In the genomic region with DNA sequence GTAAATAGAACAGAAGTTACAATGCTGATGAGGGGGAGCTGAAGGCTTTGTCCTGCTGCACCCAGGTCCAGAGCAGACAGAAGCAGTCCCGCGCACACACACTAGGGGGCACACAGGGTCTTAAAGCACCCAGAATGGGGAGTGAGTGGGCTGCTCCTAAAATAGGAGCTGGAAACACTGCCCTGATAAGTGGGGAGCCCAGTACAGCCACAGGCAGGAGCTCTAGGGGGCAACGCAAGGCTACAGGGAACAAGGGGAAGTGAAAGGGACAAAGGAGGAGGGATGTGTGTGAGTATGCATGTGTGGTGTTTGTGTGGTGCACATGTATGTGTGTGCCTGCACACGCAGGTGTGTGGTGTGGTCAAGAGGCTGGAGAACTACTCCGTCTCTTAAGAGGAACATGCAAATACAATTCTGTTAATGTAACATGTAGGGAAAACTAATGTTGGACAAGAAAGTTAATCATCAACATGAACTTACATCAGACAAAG, we compare ENCODE assay signal across 8 cellular contexts.
DNase-seq lines count a peak whose midpoint lies in the region; ATAC-seq, FAIRE-seq and TF ChIP-seq lines count a peak whose summit lies in the region.

No MANE protein-coding gene starts in this region.

- H3K9me3 ChIP-seq in cardiac muscle cell (ENCODE audit: low read depth), result no peaks in the 10 kb centered on the region
- no peaks in the 10 kb centered on the region for H3K9me3 ChIP-seq in HEK293 (ENCODE audit: control insufficient read depth, insufficient read depth, low read depth, low read length)
- H3K9me3 ChIP-seq in right lobe of liver, result no peaks in the 10 kb centered on the region

- intact Hi-C loops in Right ventricle myocardium inferior (cut with DNase I) (no loop called here), right lobe of liver (cut with DNase I) (no loop called here)

- no peak for TF ChIP-seq POLR2A in right lobe of liver (IDR thresholded peaks at IDR 0.05)

- CTCF ChIA-PET in HEK293 (lab: Yijun Ruan, JAX), result interaction anchor here (0.6 to 3.7 kb wide), 33 partner anchors 8 to 973 kb away, joined by 3 to 22 read pairs (median 4); partner anchors contain the start of gene ROR2

- H3K27ac ChIP-seq in cardiac muscle cell (no peak overlapping the region), HEK293 (ENCODE audit: extremely low read depth, low read depth, low read length) (no peak overlapping the region), right lobe of liver (no peak overlapping the region)

- no peak for FAIRE-seq in RCC 7860 (lab: Jason Lieb, UNC)

- H3K27me3 ChIP-seq in cardiac muscle cell (no peaks in the 10 kb centered on the region), right lobe of liver (no peaks in the 10 kb centered on the region)

- POLR2A ChIA-PET in HEK293 (lab: Yijun Ruan, JAX), result no interaction called here

- peak; percentile 87 for TF ChIP-seq CTCF in cardiac muscle cell (IDR thresholded peaks at IDR 0.05; ENCODE audit: low read depth, low read length)
- TF ChIP-seq CTCF in HEK293 (tag by site-specific recombination; IDR thresholded peaks at IDR 0.05), result no peak
- TF ChIP-seq CTCF in right lobe of liver (IDR thresholded peaks at IDR 0.05), result peak; percentile 12 to 25 (median 18)

- DNase-seq in cardiac muscle cell (ENCODE audit: low read depth in 1 of 2, low spot score in 1 of 2), result peak; percentile 74 to 87
- no peak for DNase-seq in Right ventricle myocardium inferior (ENCODE audit: missing footprints)
- peak; percentile 21 for DNase-seq in NCI-H1694 treated with DMSO at 0.1 percent for 48 hours (lab: John Stamatoyannopoulos, UW)
- peak; percentile 44 for DNase-seq in amniotic stem cell (lab: John Stamatoyannopoulos, UW)
- DNase-seq in right lobe of liver, result no peak
- DNase-seq in OCI-M2 (lab: John Stamatoyannopoulos, UW; ENCODE audit: unreplicated experiment), result no peak
- no peak for DNase-seq in RCC 7860 (ENCODE audit: low spot score)

- WGBS in right lobe of liver (ENCODE audit: insufficient coverage, low coverage, low lambda C conversion rate, missing lambda C conversion rate), result 28% methylated on average over 5 of the region's 5 CpGs

- H3K4me3 ChIP-seq in cardiac muscle cell (no peak overlapping the region), HEK293 (ENCODE audit: low read depth, low read length) (no peak overlapping the region), right lobe of liver (no peak overlapping the region)

- H3K4me1 ChIP-seq in cardiac muscle cell (ENCODE audit: low read depth) (peaks cover 5% of the 10 kb centered on the region), HEK293 (ENCODE audit: control insufficient read depth, insufficient read depth, low read length) (no peaks in the 10 kb centered on the region), right lobe of liver (no peaks in the 10 kb centered on the region)

- peaks cover 4% of the 10 kb centered on the region for H3K36me3 ChIP-seq in cardiac muscle cell
- peaks cover 0 to 12% of the 10 kb centered on the region in 2 experiments; a peak in 1 of 3 replicates for H3K36me3 ChIP-seq in HEK293 (ENCODE audit: control insufficient read depth in 2 of 2, insufficient read depth in 1 of 2, low read length in 2 of 2)
- H3K36me3 ChIP-seq in right lobe of liver, result no peaks in the 10 kb centered on the region

- ATAC-seq in Right ventricle myocardium inferior, result no peak
- peak in 1 of 4 donors; percentile 28 for ATAC-seq in right lobe of liver

TF ChIP-seq in HEK293, 187 proteins besides CTCF, POLR2A, EP300 and RAD21:
- TF ChIP-seq ZFHX2 (tag by site-specific recombination; conservative IDR thresholded peaks at IDR 0.05) (peak; percentile 21; the same call in 1 of the 2 replicates), ZNF184 (tag by site-specific recombination; IDR thresholded peaks at IDR 0.05) (no peak), ZNF121 (tag by site-specific recombination; IDR thresholded peaks at IDR 0.05) (peak; percentile 52; the same call in 1 of the 2 replicates), ZNF654 (tag by site-specific recombination; IDR thresholded peaks at IDR 0.05; ENCODE audit: low read depth) (peak; percentile 32)
TF ChIP-seq in HEK293: peak in this region for 3.

Comparison
In these comparisons a context has a peak if more than half of its experiments do, and no peak if none do; other contexts are left out.
1. DNase-seq: peak in cardiac muscle cell (2 of 2), NCI-H1694 treated with DMSO at 0.1 percent for 48 hours (single experiment) and amniotic stem cell (single experiment); none in Right ventricle myocardium inferior (single experiment), right lobe of liver (0 of 3), OCI-M2 (single experiment) and RCC 7860 (single experiment).